In the genomic region with DNA sequence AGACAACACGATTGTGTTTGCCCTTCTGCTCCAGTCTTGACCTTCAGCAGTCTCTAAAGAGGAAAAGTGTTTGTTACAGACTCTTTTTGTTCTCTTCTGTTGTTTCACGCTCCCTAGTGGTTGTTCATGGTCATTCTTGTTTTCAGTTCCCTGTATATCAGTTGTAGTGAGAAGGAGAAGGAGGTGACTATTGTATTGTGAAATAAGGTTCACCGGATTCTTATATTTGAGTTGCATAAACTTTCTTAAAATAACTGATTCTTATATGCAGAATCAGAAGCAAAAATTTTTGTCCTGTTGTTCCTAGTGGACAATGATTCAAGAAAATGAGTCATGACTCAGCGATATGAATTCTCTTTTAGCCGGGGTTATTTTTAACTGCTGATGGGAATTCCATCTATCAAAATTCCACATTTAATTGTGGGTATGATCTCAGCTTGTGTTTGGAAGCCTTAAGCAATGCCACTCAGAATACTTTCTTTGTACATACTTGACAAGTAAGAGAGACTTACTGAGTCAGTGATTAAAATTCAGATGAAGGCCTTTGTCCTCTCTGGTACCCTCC, we compare ENCODE assay signal across 1 cellular context.
TF ChIP-seq lines count a peak whose summit lies in the region.

No MANE protein-coding gene starts in this region.

TF ChIP-seq in K562, 482 proteins besides CTCF, POLR2A, EP300 and RAD21 (continued from another document):
- TF ChIP-seq, protein P1, sequence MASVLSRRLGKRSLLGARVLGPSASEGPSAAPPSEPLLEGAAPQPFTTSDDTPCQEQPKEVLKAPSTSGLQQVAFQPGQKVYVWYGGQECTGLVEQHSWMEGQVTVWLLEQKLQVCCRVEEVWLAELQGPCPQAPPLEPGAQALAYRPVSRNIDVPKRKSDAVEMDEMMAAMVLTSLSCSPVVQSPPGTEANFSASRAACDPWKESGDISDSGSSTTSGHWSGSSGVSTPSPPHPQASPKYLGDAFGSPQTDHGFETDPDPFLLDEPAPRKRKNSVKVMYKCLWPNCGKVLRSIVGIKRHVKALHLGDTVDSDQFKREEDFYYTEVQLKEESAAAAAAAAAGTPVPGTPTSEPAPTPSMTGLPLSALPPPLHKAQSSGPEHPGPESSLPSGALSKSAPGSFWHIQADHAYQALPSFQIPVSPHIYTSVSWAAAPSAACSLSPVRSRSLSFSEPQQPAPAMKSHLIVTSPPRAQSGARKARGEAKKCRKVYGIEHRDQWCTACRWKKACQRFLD (CRISPR knock-in tag; IDR thresholded peaks at IDR 0.05): no peak
- TF ChIP-seq SIN3B (IDR thresholded peaks at IDR 0.05; ENCODE audit: low read depth) (no peak), ZNF316 (IDR thresholded peaks at IDR 0.05) (peak; percentile 65), U2AF1 (optimal IDR thresholded peaks at IDR 0.05; ENCODE audit: low read depth, low read length) (no peak), ZKSCAN1 (IDR thresholded peaks at IDR 0.05; ENCODE audit: low read depth, low read length) (no peak), NBN (IDR thresholded peaks at IDR 0.05; ENCODE audit: low read depth) (no peak), ZNF232 (CRISPR knock-in tag; IDR thresholded peaks at IDR 0.05) (no peak), NFE2 (IDR thresholded peaks at IDR 0.05; ENCODE audit: low read depth) (peak; percentile 50), NRF1 (conservative IDR thresholded peaks at IDR 0.05 in 1 of 2, IDR thresholded peaks at IDR 0.05 in 1 of 2) (no peak), FOXO4 (CRISPR knock-in tag; IDR thresholded peaks at IDR 0.05) (no peak), TBP (optimal IDR thresholded peaks at IDR 0.05; ENCODE audit: low read depth, low read length) (no peak), CEBPB (tag; IDR thresholded peaks at IDR 0.05) (peak; percentile 63), MTA2 (IDR thresholded peaks at IDR 0.05; ENCODE audit: low read depth) (no peak), ZNF239 (CRISPR knock-in tag; IDR thresholded peaks at IDR 0.05) (no peak), MAFG (tag; conservative IDR thresholded peaks at IDR 0.05) (peak; percentile 52), ZNF224 (CRISPR knock-in tag; IDR thresholded peaks at IDR 0.05) (no peak), TBL1XR1 (IDR thresholded peaks at IDR 0.05; ENCODE audit: low read length in 2 of 2) (no peak), ESRRA (IDR thresholded peaks at IDR 0.05; ENCODE audit: borderline replicate concordance, low read depth) (peak; percentile 25; the same call in 1 of the 2 replicates), MAFF (IDR thresholded peaks at IDR 0.05; ENCODE audit: low read length) (peak; percentile 22; the same call in 1 of the 2 replicates), ZNF175 (CRISPR knock-in tag; IDR thresholded peaks at IDR 0.05; ENCODE audit: low read depth) (no peak)
- TF ChIP-seq, protein P2, sequence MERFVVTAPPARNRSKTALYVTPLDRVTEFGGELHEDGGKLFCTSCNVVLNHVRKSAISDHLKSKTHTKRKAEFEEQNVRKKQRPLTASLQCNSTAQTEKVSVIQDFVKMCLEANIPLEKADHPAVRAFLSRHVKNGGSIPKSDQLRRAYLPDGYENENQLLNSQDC (CRISPR knock-in tag; IDR thresholded peaks at IDR 0.05): no peak
